ENCODE assay signal across 23 cellular contexts in genomic region chr3:194967126-194968117, GRCh38.
DNase-seq lines count a peak whose midpoint lies in the region; ATAC-seq, FAIRE-seq and TF ChIP-seq lines count a peak whose summit lies in the region.
"Had no signal": no experiment of that assay in that cellular context is flagged by ENCODE, and none has a peak within 500 bp of the region (broad histone marks: within the 10 kb centered on the region; RNA-seq: fewer than 3 reads in every experiment).

No MANE protein-coding gene starts in this region.

- H3K9me3 ChIP-seq in BE2C: no peaks in the 10 kb centered on the region
- no peaks in the 10 kb centered on the region for H3K9me3 ChIP-seq in mesenchymal stem cell (ENCODE audit: control insufficient read depth, low read length)
- no peaks in the 10 kb centered on the region for H3K9me3 ChIP-seq in CD8-positive, alpha-beta memory T cell (ENCODE audit: low read length)
- H3K9me3 ChIP-seq: ascending aorta, mucosa of descending colon, neutrophil, thoracic aorta had no signal

- FAIRE-seq in bronchial epithelial cell (lab: Jason Lieb, UNC): peak; percentile 43
- FAIRE-seq: colon, endometrium, frontal cortex, RCC 7860, TTC549 had no signal

- H2BK5ac ChIP-seq in mesenchymal stem cell (ENCODE audit: low read depth, low read length, poor library complexity, severe bottlenecking): no peak overlapping the region

- no peak overlapping the region for H3K4ac ChIP-seq in mesenchymal stem cell (ENCODE audit: low read depth in 1 of 2, low read length in 2 of 2)

- H3K79me1 ChIP-seq in mesenchymal stem cell (replicated peaks; ENCODE audit: low read length, poor library complexity, severe bottlenecking): no peaks in the 10 kb centered on the region

- intact Hi-C loops in Calu3 (cut with micrococcal nuclease; ENCODE audit: unreplicated experiment): no loop called here

- H3K27ac ChIP-seq in mesenchymal stem cell (ENCODE audit: low read length, poor library complexity, severe bottlenecking): no peak overlapping the region
- no peak overlapping the region for H3K27ac ChIP-seq in CD8-positive, alpha-beta memory T cell (ENCODE audit: low read depth, low read length)
- H3K27ac ChIP-seq: ascending aorta, neutrophil, thoracic aorta had no signal

- H3K9ac ChIP-seq in mesenchymal stem cell (ENCODE audit: low read length): peak overlapping the region; percentile 1

- 0 out of 2 replicates have a peak, but pooled peaks have one; percentile 19 for TF ChIP-seq CTCF in BE2C (IDR thresholded peaks at IDR 0.05; ENCODE audit: low read depth, low read length)
- no peak for TF ChIP-seq CTCF in bronchial epithelial cell (IDR thresholded peaks at IDR 0.05; ENCODE audit: insufficient read depth, low read length, severe bottlenecking)
- TF ChIP-seq CTCF in Calu3 (IDR thresholded peaks at IDR 0.05; ENCODE audit: unreplicated experiment): no peak

- H3K27ac Mint-ChIP-seq in CD8-positive, alpha-beta memory T cell: no peak overlapping the region
- H3K27ac Mint-ChIP-seq in Calu3 (ENCODE audit: unreplicated experiment): no peak overlapping the region
- H3K27ac Mint-ChIP-seq: activated CD4-positive, alpha-beta T cell treated with anti-CD3 and anti-CD28 coated beads for 36 hours had no signal

- H4K91ac ChIP-seq in mesenchymal stem cell (ENCODE audit: low read length): no peak overlapping the region

- no peak overlapping the region for H2BK15ac ChIP-seq in mesenchymal stem cell (ENCODE audit: low read depth, poor library complexity, severe bottlenecking)

- no peak overlapping the region for H3K14ac ChIP-seq in mesenchymal stem cell (ENCODE audit: low read length in 2 of 2)

- H3K4me1 Mint-ChIP-seq in CD8-positive, alpha-beta memory T cell: no peaks in the 10 kb centered on the region
- H3K4me1 Mint-ChIP-seq in Calu3 (ENCODE audit: low read depth, unreplicated experiment): no peaks in the 10 kb centered on the region
- H3K4me1 Mint-ChIP-seq: activated CD4-positive, alpha-beta T cell treated with anti-CD3 and anti-CD28 coated beads for 36 hours had no signal

- H3K4me3 Mint-ChIP-seq in CD8-positive, alpha-beta memory T cell: no peak overlapping the region
- no peak overlapping the region for H3K4me3 Mint-ChIP-seq in Calu3 (ENCODE audit: low read depth, unreplicated experiment)
- H3K4me3 Mint-ChIP-seq: activated CD4-positive, alpha-beta T cell treated with anti-CD3 and anti-CD28 coated beads for 36 hours had no signal

- H2BK12ac ChIP-seq in mesenchymal stem cell (ENCODE audit: low read length in 2 of 2): no peak overlapping the region

- H3K18ac ChIP-seq in mesenchymal stem cell (ENCODE audit: low read depth in 1 of 2, low read length in 2 of 2): no peak overlapping the region

- no peak overlapping the region for H2AFZ ChIP-seq in mesenchymal stem cell (ENCODE audit: low read depth, low read length)

- no peaks in the 10 kb centered on the region for H3K36me3 ChIP-seq in BE2C
- no peaks in the 10 kb centered on the region for H3K36me3 ChIP-seq in bronchial epithelial cell (ENCODE audit: control insufficient read depth, insufficient read depth, low read length)
- no peaks in the 10 kb centered on the region for H3K36me3 ChIP-seq in mesenchymal stem cell (ENCODE audit: control insufficient read depth in 1 of 2, insufficient read depth in 2 of 2, low read depth in 1 of 2, low read length in 2 of 2)
- H3K36me3 ChIP-seq in CD8-positive, alpha-beta memory T cell (ENCODE audit: insufficient read depth, low read length): no peaks in the 10 kb centered on the region
- H3K36me3 ChIP-seq: ascending aorta, neutrophil, thoracic aorta had no signal

- CTCF ChIA-PET in CD8-positive, alpha-beta memory T cell (lab: Charles Lee): no interaction called here
- CTCF ChIA-PET in Calu3 (lab: Charles Lee): interaction anchor here (0.9 kb wide), 1 partner anchor 218 kb away, joined by 5 read pairs; no protein-coding TSS in a partner anchor

- DNase-seq in NCI-H1417 (lab: John Stamatoyannopoulos, UW) (peak in 2 of 3 experiments; percentile 11 to 16), NCI-H1417 treated with DMSO at 0.1 percent for 48 hours (lab: John Stamatoyannopoulos, UW) (no peak), BE2C (no peak), bronchial epithelial cell (ENCODE audit: low read depth) (no peak), mesenchymal stem cell (no peak), Calu3 (no peak)
- DNase-seq in CD8-positive, alpha-beta memory T cell: no peak
- DNase-seq: activated CD4-positive, alpha-beta T cell treated with anti-CD3 and anti-CD28 coated beads for 36 hours; activated naive CD4-positive, alpha-beta T cell; DMS79; left colon; MM.1S; mucosa of descending colon; NCI-H187 treated with DMSO at 0.1 percent for 48 hours had no signal

- H3K36me3 Mint-ChIP-seq in CD8-positive, alpha-beta memory T cell: peaks cover 0 to 1% (median 0%) of the 10 kb centered on the region in 3 donors
- no peaks in the 10 kb centered on the region for H3K36me3 Mint-ChIP-seq in Calu3 (ENCODE audit: insufficient read depth, unreplicated experiment)

- H2BK120ac ChIP-seq in mesenchymal stem cell (ENCODE audit: low read depth, low read length): no peak overlapping the region

- no peak overlapping the region for H4K8ac ChIP-seq in mesenchymal stem cell (ENCODE audit: low read length)

- no peaks in the 10 kb centered on the region for H3K27me3 ChIP-seq in BE2C
- peaks cover 8% of the 10 kb centered on the region for H3K27me3 ChIP-seq in bronchial epithelial cell (ENCODE audit: control insufficient read depth, insufficient read depth, low read length)
- H3K27me3 ChIP-seq in mesenchymal stem cell (ENCODE audit: control insufficient read depth in 1 of 2, insufficient read depth in 1 of 2, low read length in 2 of 2): peaks cover 24 to 29% of the 10 kb centered on the region in 2 experiments
- no peaks in the 10 kb centered on the region for H3K27me3 ChIP-seq in CD8-positive, alpha-beta memory T cell (ENCODE audit: insufficient read depth, low read length, poor library complexity, severe bottlenecking)
- H3K27me3 ChIP-seq: ascending aorta, neutrophil had no signal

- H3K9me3 Mint-ChIP-seq in CD8-positive, alpha-beta memory T cell: peaks cover 0 to 4% (median 1%) of the 10 kb centered on the region in 5 donors
- H3K9me3 Mint-ChIP-seq in Calu3 (ENCODE audit: low read depth, unreplicated experiment): no peaks in the 10 kb centered on the region

- WGBS in mesenchymal stem cell: 83% methylated on average over 17 of the region's 17 CpGs

- peaks cover 3 to 35% of the 10 kb centered on the region in 2 donors for H3K27me3 Mint-ChIP-seq in CD8-positive, alpha-beta memory T cell
- H3K27me3 Mint-ChIP-seq in Calu3 (ENCODE audit: unreplicated experiment): peaks cover 65% of the 10 kb centered on the region

- H3K4me1 ChIP-seq in BE2C: no peaks in the 10 kb centered on the region; the same call in 1 of the 2 replicates
- H3K4me1 ChIP-seq in mesenchymal stem cell (ENCODE audit: control insufficient read depth, insufficient read depth, low read depth, low read length): no peaks in the 10 kb centered on the region
- no peaks in the 10 kb centered on the region for H3K4me1 ChIP-seq in CD8-positive, alpha-beta memory T cell (ENCODE audit: insufficient read depth, low read length)

- no peak for ATAC-seq in GM21576 (IDR thresholded peaks at IDR 0.05; ENCODE audit: unreplicated experiment)
- ATAC-seq: activated CD4-positive, alpha-beta T cell treated with anti-CD3 and anti-CD28 coated beads for 36 hours; left colon; mucosa of descending colon had no signal

- POLR2A ChIA-PET in CD8-positive, alpha-beta memory T cell (lab: Charles Lee): no interaction called here

- H3K4me2 ChIP-seq in mesenchymal stem cell (ENCODE audit: low read length, poor library complexity, severe bottlenecking): no peak overlapping the region

- no TSS peak for BruUV-seq in Calu3 (replicated peaks; lab: Mats Ljungman, UMichigan)

- no peak overlapping the region for H2AK5ac ChIP-seq in mesenchymal stem cell (ENCODE audit: low read length, severe bottlenecking)

- no peak overlapping the region for H3K23ac ChIP-seq in mesenchymal stem cell (ENCODE audit: low read length in 2 of 2)

- no peak overlapping the region for H3K4me3 ChIP-seq in BE2C (ENCODE audit: low read depth, low read length)
- H3K4me3 ChIP-seq in bronchial epithelial cell (ENCODE audit: low read depth, low read length): no peak overlapping the region
- peak overlapping the region in 1 of 2 experiments; percentile 60 for H3K4me3 ChIP-seq in mesenchymal stem cell (ENCODE audit: insufficient read depth in 1 of 2, low read depth in 1 of 2, low read length in 2 of 2)
- H3K4me3 ChIP-seq in CD8-positive, alpha-beta memory T cell (ENCODE audit: low read length): no peak overlapping the region
- H3K4me3 ChIP-seq: ascending aorta, mucosa of descending colon, thoracic aorta had no signal

Comparison
In these comparisons a context has a peak if more than half of its experiments do, and no peak if none do; other contexts are left out.
1. DNase-seq: peak in NCI-H1417 (2 of 3); none in NCI-H1417 treated with DMSO at 0.1 percent for 48 hours (single experiment), BE2C (single experiment), bronchial epithelial cell (single experiment), mesenchymal stem cell (single experiment), CD8-positive, alpha-beta memory T cell (0 of 5) and Calu3 (single experiment).